ENCODE assay signal across 6 cellular contexts in the genomic region with DNA sequence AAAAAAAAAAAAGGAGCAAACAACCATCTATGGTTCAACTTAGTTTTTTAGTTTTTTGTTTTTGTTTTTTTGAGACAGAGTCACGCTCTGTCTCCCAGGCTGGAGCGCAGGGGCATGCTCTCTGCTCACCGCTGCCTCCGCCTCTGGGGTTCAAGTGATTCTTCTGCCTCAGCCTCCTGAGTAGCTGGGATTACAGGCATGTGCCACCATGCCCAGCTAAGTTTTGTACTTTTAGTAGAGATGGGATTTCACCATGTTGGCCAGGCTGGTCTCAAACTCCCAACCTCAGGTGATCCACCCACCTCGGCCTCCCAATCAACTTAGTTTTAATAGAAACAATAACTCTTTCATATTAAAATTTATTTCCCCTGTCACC. TPM values are rescaled to one million over a fixed set of nuclear protein-coding genes. Genes with fewer than 3 reads are reported as not detected.
DNase-seq lines count a peak whose midpoint lies in the region; ATAC-seq and TF ChIP-seq lines count a peak whose summit lies in the region.
"Not testable (repeated sequence)": the region's sequence is repeated elsewhere in the genome, so short reads cannot be mapped to it uniquely, and the experiment has no call there.

No MANE protein-coding gene starts in this region.

- peaks cover 56% of the 10 kb centered on the region for H3K4me1 Mint-ChIP-seq in nephron progenitor cell

- H3K27ac ChIP-seq in DND-41 (ENCODE audit: low read length), result not testable (repeated sequence)
- peak overlapping the region; percentile 94 for H3K27ac ChIP-seq in WERI-Rb-1
- H3K27ac ChIP-seq in epithelial cell of prostate, result peak overlapping the region; percentile 21
- peak overlapping the region; percentile 93 for H3K27ac ChIP-seq in smooth muscle cell (ENCODE audit: low read depth)

- H3K79me2 ChIP-seq in DND-41 (ENCODE audit: insufficient read depth, low read length) (peaks cover 95% of the 10 kb centered on the region), smooth muscle cell (ENCODE audit: low read depth) (peaks cover 79% of the 10 kb centered on the region)

- peak overlapping the region; percentile 96 for H3K4me3 Mint-ChIP-seq in nephron progenitor cell

- H3K27me3 ChIP-seq in DND-41 (ENCODE audit: insufficient read depth, low read length, poor library complexity); WERI-Rb-1 (ENCODE audit: insufficient read depth, low read depth, severe bottlenecking); adipocyte (replicated peaks; ENCODE audit: control insufficient read depth, insufficient read depth, low read length); smooth muscle cell (ENCODE audit: low read depth): not testable (repeated sequence)

- H3K4me2 ChIP-seq in DND-41 (ENCODE audit: insufficient read depth, low read length) (peak overlapping the region; percentile 28; the same call in 1 of the 2 replicates), smooth muscle cell (peak overlapping the region; percentile 89)

- not testable (repeated sequence) for DNase-seq in DND-41; WERI-Rb-1; adipocyte (ENCODE audit: low read depth); epithelial cell of prostate (ENCODE audit: low read depth, low spot score); nephron progenitor cell; smooth muscle cell (lab: John Stamatoyannopoulos, UW; ENCODE audit: unreplicated experiment)

- H4K20me1 ChIP-seq in DND-41 (ENCODE audit: insufficient read depth, low read length) (peaks cover 27% of the 10 kb centered on the region; the same call in 1 of the 2 replicates), smooth muscle cell (ENCODE audit: low read depth) (peaks cover 56% of the 10 kb centered on the region)

- peak overlapping the region; percentile 97 for H3K27ac Mint-ChIP-seq in nephron progenitor cell

- peaks cover 16% of the 10 kb centered on the region for H3F3A ChIP-seq in smooth muscle cell (ENCODE audit: low read depth)

- H3K9ac ChIP-seq in DND-41 (ENCODE audit: low read depth, low read length); adipocyte (ENCODE audit: low read length): not testable (repeated sequence)
- peak overlapping the region; percentile 15 for H3K9ac ChIP-seq in smooth muscle cell (ENCODE audit: low read depth)

- peaks cover 14% of the 10 kb centered on the region for H3K9me3 Mint-ChIP-seq in nephron progenitor cell

- H3K4me3 ChIP-seq in DND-41 (ENCODE audit: low read depth in 1 of 2, low read length in 2 of 2); WERI-Rb-1 (ENCODE audit: low read depth, low read length); smooth muscle cell: not testable (repeated sequence)
- peak overlapping the region; percentile 63 for H3K4me3 ChIP-seq in adipocyte (ENCODE audit: low read length)

- not testable (repeated sequence) for TF ChIP-seq CTCF in DND-41 (IDR thresholded peaks at IDR 0.05; ENCODE audit: borderline replicate concordance, extremely low read depth, low read length, poor library complexity, severe bottlenecking); WERI-Rb-1 (IDR thresholded peaks at IDR 0.05; ENCODE audit: low read depth, low read length); nephron progenitor cell (IDR thresholded peaks at IDR 0.05); smooth muscle cell (IDR thresholded peaks at IDR 0.05; ENCODE audit: borderline replicate concordance, insufficient read depth, poor library complexity, severe bottlenecking)

- not testable (repeated sequence) for H2AFZ ChIP-seq in DND-41 (ENCODE audit: low read depth, low read length); smooth muscle cell (ENCODE audit: low read depth)

- H3K4me1 ChIP-seq in DND-41 (ENCODE audit: insufficient read depth, low read length), result peaks cover 30% of the 10 kb centered on the region
- peaks cover 34% of the 10 kb centered on the region for H3K4me1 ChIP-seq in adipocyte (ENCODE audit: control insufficient read depth, insufficient read depth, low read length)
- H3K4me1 ChIP-seq in smooth muscle cell (ENCODE audit: low read depth), result peaks cover 27% of the 10 kb centered on the region

- WGBS in smooth muscle cell (ENCODE audit: low lambda C conversion rate), result 97% methylated on average over 5 of the region's 5 CpGs

- ATAC-seq in DND-41 (ENCODE audit: insufficient read depth, low read depth), result not testable (repeated sequence)

- H3K9me3 ChIP-seq in DND-41 (ENCODE audit: insufficient read depth, low read length, severe bottlenecking); WERI-Rb-1 (ENCODE audit: severe bottlenecking); adipocyte (ENCODE audit: control insufficient read depth, low read length); smooth muscle cell (replicated peaks; ENCODE audit: low read depth): not testable (repeated sequence)

- H3K36me3 Mint-ChIP-seq in nephron progenitor cell (ENCODE audit: low read depth), result peaks cover 24% of the 10 kb centered on the region

- not testable (repeated sequence) for H3K36me3 ChIP-seq in DND-41 (ENCODE audit: insufficient read depth, low read length); adipocyte (ENCODE audit: control insufficient read depth, insufficient read depth, low read length, severe bottlenecking); smooth muscle cell (ENCODE audit: low read depth)
- H3K36me3 ChIP-seq in WERI-Rb-1, result peaks cover 24% of the 10 kb centered on the region

- H3K27me3 Mint-ChIP-seq in nephron progenitor cell (ENCODE audit: low read depth, poor library complexity), result not testable (repeated sequence)

RNA-seq across cellular contexts. Expression of a gene that starts 3.2 kb away (rescaled TPM):
- 37.7 and 42.3 TPM in 2 replicates for total RNA-seq in smooth muscle cell
- polyA plus RNA-seq in smooth muscle cell, result 40.3 and 53.8 TPM in 2 replicates

RNA-seq across cellular contexts. Expression of a gene that starts 16.8 kb away (rescaled TPM):
- 30.6 and 36.4 TPM in 2 replicates for total RNA-seq in smooth muscle cell
- polyA plus RNA-seq in smooth muscle cell, result 70.2 and 80.0 TPM in 2 replicates

RNA-seq across cellular contexts. Expression of a gene that starts 17.0 kb away (rescaled TPM):
- total RNA-seq in smooth muscle cell, result 84.5 and 88.4 TPM in 2 replicates
- polyA plus RNA-seq in smooth muscle cell, result 128 and 155 TPM in 2 replicates

RNA-seq across cellular contexts. Expression of a gene that starts 27.2 kb away (rescaled TPM):
- total RNA-seq in smooth muscle cell, result 6.5 and 7.6 TPM in 2 replicates
- polyA plus RNA-seq in smooth muscle cell, result 15.7 and 21.3 TPM in 2 replicates

RNA-seq across cellular contexts. Expression of a gene that starts 30.5 kb away (rescaled TPM):
- 87.1 and 114 TPM in 2 replicates for total RNA-seq in smooth muscle cell
- 117 and 128 TPM in 2 replicates for polyA plus RNA-seq in smooth muscle cell
